8 cellular contexts compared by ENCODE assay signal in the genomic region with DNA sequence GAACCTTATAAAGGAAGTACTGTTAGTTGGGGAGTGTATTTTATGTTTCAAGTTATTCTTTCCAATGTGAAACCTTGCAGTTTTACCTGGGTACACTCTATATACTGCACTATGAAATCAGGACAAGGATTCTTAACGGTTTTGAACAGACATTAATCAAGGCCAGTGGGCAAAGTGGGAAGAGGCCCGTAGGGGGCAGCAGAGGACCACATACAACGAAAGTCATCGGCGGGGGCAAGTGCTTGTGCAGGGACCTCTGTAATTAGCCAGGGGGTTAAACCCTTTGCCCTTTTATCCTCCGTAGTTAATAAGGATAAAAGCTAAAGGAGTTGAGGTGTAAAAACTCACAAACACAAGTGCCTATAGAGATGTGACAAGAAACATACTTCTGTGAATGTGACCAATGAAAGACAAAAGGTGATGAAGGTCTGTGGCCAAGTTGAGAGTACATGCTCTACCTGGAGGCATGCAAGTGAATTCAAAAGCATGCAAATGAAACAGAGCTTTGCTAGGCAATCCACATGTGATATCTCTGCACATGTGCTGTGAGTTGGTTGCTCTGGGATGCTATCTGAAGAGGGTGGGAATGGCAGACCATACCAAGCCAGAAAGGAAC.
DNase-seq lines count a peak whose midpoint lies in the region; ATAC-seq and TF ChIP-seq lines count a peak whose summit lies in the region.

No MANE protein-coding gene starts in this region.

- ATAC-seq in GM21423 (IDR thresholded peaks at IDR 0.05; ENCODE audit: unreplicated experiment) (peak; percentile 87), RWPE2 (ENCODE audit: low read depth) (peak; percentile 77; the same call in 2 of the 3 replicates), left ventricle myocardium superior (peak; percentile 61), gastrocnemius medialis (no peak)
- peak; percentile 45 to 75 for ATAC-seq in activated naive CD4-positive, alpha-beta T cell treated with anti-CD3 and anti-CD28 coated beads, Interleukin-2, amount 50 U/mL, for 72 hours

- no peaks in the 10 kb centered on the region for H3K36me3 Mint-ChIP-seq in activated naive CD4-positive, alpha-beta T cell treated with anti-CD3 and anti-CD28 coated beads, Interleukin-2, amount 50 U/mL, for 72 hours

- H3K4me3 ChIP-seq in HL-60 (replicated peaks; ENCODE audit: insufficient read depth, low read length) (no peak overlapping the region), RWPE2 (ENCODE audit: severe bottlenecking) (no peak overlapping the region), gastrocnemius medialis (no peak overlapping the region)

- DNase-seq in EH (ENCODE audit: low read depth) (peak; percentile 42), HL-60 (ENCODE audit: low read depth in 1 of 2, low spot score in 1 of 2) (peak; percentile 3 to 20), RWPE2 (ENCODE audit: low spot score) (no peak), left ventricle myocardium superior (peak; percentile 76), gastrocnemius medialis (no peak), DMS79 (lab: John Stamatoyannopoulos, UW) (no peak)
- peak in 1 of 2 donors; percentile 69 for DNase-seq in activated naive CD4-positive, alpha-beta T cell treated with anti-CD3 and anti-CD28 coated beads, Interleukin-2, amount 50 U/mL, for 72 hours (ENCODE audit: low spot score in 2 of 2)

- H3K9me3 Mint-ChIP-seq in activated naive CD4-positive, alpha-beta T cell treated with anti-CD3 and anti-CD28 coated beads, Interleukin-2, amount 50 U/mL, for 72 hours, result no peaks in the 10 kb centered on the region

- TF ChIP-seq CTCF in HL-60 (IDR thresholded peaks at IDR 0.05; ENCODE audit: insufficient read depth, low read length) (peak; percentile 70), RWPE2 (IDR thresholded peaks at IDR 0.05; ENCODE audit: poor library complexity, severe bottlenecking) (peak; percentile 93), gastrocnemius medialis (IDR thresholded peaks at IDR 0.05 in 4 of 5, conservative IDR thresholded peaks at IDR 0.05 in 1 of 5) (peak in 3 of 5 experiments; percentile 23 to 52 (median 39))

- no peak overlapping the region for H3K27ac Mint-ChIP-seq in activated naive CD4-positive, alpha-beta T cell treated with anti-CD3 and anti-CD28 coated beads, Interleukin-2, amount 50 U/mL, for 72 hours

- H3K4me1 ChIP-seq in RWPE2 (ENCODE audit: insufficient read depth, poor library complexity, severe bottlenecking) (no peaks in the 10 kb centered on the region), gastrocnemius medialis (no peaks in the 10 kb centered on the region)

- H3K27me3 ChIP-seq in HL-60 (ENCODE audit: insufficient read depth, poor library complexity, severe bottlenecking) (no peaks in the 10 kb centered on the region), RWPE2 (ENCODE audit: insufficient read depth, poor library complexity, severe bottlenecking) (no peaks in the 10 kb centered on the region), gastrocnemius medialis (no peaks in the 10 kb centered on the region)

- no peak for TF ChIP-seq POLR2A in gastrocnemius medialis (IDR thresholded peaks at IDR 0.05)

- in situ Hi-C loops in gastrocnemius medialis (cut with MboI; ENCODE audit: low sequenced_read_pairs in 4 of 4), result no loop called here

- no peaks in the 10 kb centered on the region for H3K36me3 ChIP-seq in RWPE2 (ENCODE audit: low read depth)
- H3K36me3 ChIP-seq in gastrocnemius medialis, result no peaks in the 10 kb centered on the region

- H3K27ac ChIP-seq in HL-60 (replicated peaks), result no peak overlapping the region
- no peak overlapping the region for H3K27ac ChIP-seq in RWPE2 (ENCODE audit: poor library complexity, severe bottlenecking)
- no peak overlapping the region for H3K27ac ChIP-seq in gastrocnemius medialis

- intact Hi-C loops in left ventricle myocardium superior (cut with micrococcal nuclease) (no loop called here), gastrocnemius medialis (cut with DNase I; ENCODE audit: low total_unique reads) (no loop called here)

- no peaks in the 10 kb centered on the region for H3K9me3 ChIP-seq in RWPE2 (ENCODE audit: severe bottlenecking)
- H3K9me3 ChIP-seq in gastrocnemius medialis, result no peaks in the 10 kb centered on the region

Comparison
In these comparisons a context has a peak if more than half of its experiments do, and no peak if none do; other contexts are left out.
1. DNase-seq: peak in EH (single experiment), HL-60 (2 of 2) and left ventricle myocardium superior (single experiment); none in RWPE2 (single experiment), gastrocnemius medialis (0 of 2) and DMS79 (single experiment).
2. ATAC-seq: peak in GM21423 (single experiment), RWPE2 (single experiment), activated naive CD4-positive, alpha-beta T cell treated with anti-CD3 and anti-CD28 coated beads, Interleukin-2, amount 50 U/mL, for 72 hours (2 of 2) and left ventricle myocardium superior (single experiment); none in gastrocnemius medialis (0 of 2).
3. CTCF ChIP-seq: peak in every context shown above with its lines; median percentile 93 in RWPE2; 70 in HL-60; 39 in gastrocnemius medialis.